Comparison of ENCODE assay signal across 11 cellular contexts in the genomic region with DNA sequence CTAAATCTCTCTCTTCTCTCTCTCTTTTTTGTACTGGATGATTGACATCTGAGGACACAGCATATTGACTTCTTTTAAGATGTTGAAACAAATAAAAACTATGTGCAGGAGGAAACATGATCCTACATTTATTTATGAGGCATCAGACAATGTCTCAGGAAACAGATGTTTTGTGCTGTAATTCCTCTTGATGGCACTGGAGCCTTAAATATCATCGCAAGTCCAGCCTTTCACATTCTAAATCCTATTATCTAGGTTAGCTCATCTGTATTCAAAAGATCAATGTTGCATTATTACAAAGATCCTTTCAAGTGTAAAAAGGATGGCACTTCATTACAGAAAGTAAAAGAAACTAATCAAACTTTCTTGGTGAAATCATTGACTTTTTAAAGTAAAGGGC.
DNase-seq lines count a peak whose midpoint lies in the region; ATAC-seq, FAIRE-seq and TF ChIP-seq lines count a peak whose summit lies in the region.
"Had no signal": no experiment of that assay in that cellular context is flagged by ENCODE, and none has a peak within 500 bp of the region (broad histone marks: within the 10 kb centered on the region; RNA-seq: fewer than 3 reads in every experiment).

No MANE protein-coding gene starts in this region.

- 78 to 79% methylated on average over 1 of the region's 1 CpG for WGBS in gastroesophageal sphincter (ENCODE audit: low coverage in 1 of 2), 2 donors

- no peaks in the 10 kb centered on the region for H3K36me3 ChIP-seq in gastroesophageal sphincter
- H3K36me3 ChIP-seq: left ventricle myocardium inferior had no signal

- in situ Hi-C loops in ACHN (cut with HindIII; ENCODE audit: low pct_ligation_motif_present, low pct_unique_long_range_greater_than_20kb, low sequenced_read_pairs): no loop called here

- ATAC-seq in gastroesophageal sphincter: no peak

- no peak for TF ChIP-seq CTCF in gastroesophageal sphincter (IDR thresholded peaks at IDR 0.05)

- H3K27ac ChIP-seq in gastroesophageal sphincter: no peak overlapping the region
- H3K27ac ChIP-seq: left ventricle myocardium inferior had no signal

- FAIRE-seq in RCC 7860 (lab: Jason Lieb, UNC): peak; percentile 18

- TF ChIP-seq EP300 in gastroesophageal sphincter (IDR thresholded peaks at IDR 0.05): no peak

- peaks cover 65% of the 10 kb centered on the region for H3K27me3 ChIP-seq in gastroesophageal sphincter

- no peak overlapping the region for H3K4me3 ChIP-seq in gastroesophageal sphincter
- H3K4me3 ChIP-seq: left ventricle myocardium inferior had no signal

- no peaks in the 10 kb centered on the region for H3K9me3 ChIP-seq in gastroesophageal sphincter
- H3K9me3 ChIP-seq: left ventricle myocardium inferior had no signal

- peaks cover 0 to 23% (median 0%) of the 10 kb centered on the region in 3 donors for H3K4me1 ChIP-seq in gastroesophageal sphincter

- DNase-seq in ACHN: peak; percentile 12
- peak; percentile 48 for DNase-seq in H4 (ENCODE audit: low spot score)
- DNase-seq in RCC 7860 (ENCODE audit: low spot score): no peak
- DNase-seq in fibroblast of peridontal ligament (ENCODE audit: extremely low read depth): peak; percentile 77
- DNase-seq in NCI-H146 treated with DMSO at 0.1 percent for 48 hours (lab: John Stamatoyannopoulos, UW; ENCODE audit: unreplicated experiment): no peak
- no peak for DNase-seq in amniotic stem cell (lab: John Stamatoyannopoulos, UW)
- no peak for DNase-seq in NCI-H1092 treated with DMSO at 0.1 percent for 48 hours (lab: John Stamatoyannopoulos, UW)
- DNase-seq: CD8-positive, alpha-beta memory T cell; cortex of kidney; left ventricle myocardium inferior had no signal

- no peak for TF ChIP-seq POLR2A in gastroesophageal sphincter (IDR thresholded peaks at IDR 0.05)

Comparison
In these comparisons a context has a peak if more than half of its experiments do, and no peak if none do; other contexts are left out.
1. DNase-seq: peak in ACHN (single experiment), H4 (single experiment) and fibroblast of peridontal ligament (single experiment); none in RCC 7860 (single experiment), NCI-H146 treated with DMSO at 0.1 percent for 48 hours (single experiment), amniotic stem cell (single experiment) and NCI-H1092 treated with DMSO at 0.1 percent for 48 hours (single experiment).